Comparison of ENCODE assay signal across 1 cellular context in genomic region chr7:130758429-130759056, GRCh38.
TF ChIP-seq lines count a peak whose summit lies in the region.

No MANE protein-coding gene starts in this region.

TF ChIP-seq in WTC11, 78 proteins besides CTCF, POLR2A, EP300 and RAD21 (continued from another document):
- TF ChIP-seq GRHL2 (CRISPR knock-in tag; IDR thresholded peaks at IDR 0.05; ENCODE audit: insufficient replicate concordance, severe bottlenecking), result no peak
- TF ChIP-seq, protein P1, sequence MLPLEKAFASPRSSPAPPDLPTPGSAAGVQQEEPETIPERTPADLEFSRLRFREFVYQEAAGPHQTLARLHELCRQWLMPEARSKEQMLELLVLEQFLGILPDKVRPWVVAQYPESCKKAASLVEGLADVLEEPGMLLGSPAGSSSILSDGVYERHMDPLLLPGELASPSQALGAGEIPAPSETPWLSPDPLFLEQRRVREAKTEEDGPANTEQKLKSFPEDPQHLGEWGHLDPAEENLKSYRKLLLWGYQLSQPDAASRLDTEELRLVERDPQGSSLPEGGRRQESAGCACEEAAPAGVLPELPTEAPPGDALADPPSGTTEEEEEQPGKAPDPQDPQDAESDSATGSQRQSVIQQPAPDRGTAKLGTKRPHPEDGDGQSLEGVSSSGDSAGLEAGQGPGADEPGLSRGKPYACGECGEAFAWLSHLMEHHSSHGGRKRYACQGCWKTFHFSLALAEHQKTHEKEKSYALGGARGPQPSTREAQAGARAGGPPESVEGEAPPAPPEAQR (CRISPR knock-in tag; IDR thresholded peaks at IDR 0.05), result no peak
TF ChIP-seq in WTC11: peak in this region for 0.
